ENCODE assay signal across 17 cellular contexts in genomic region chr6:68891419-68891818, GRCh38.
"Had no signal": no experiment of that assay in that cellular context is flagged by ENCODE, and none has a peak within 500 bp of the region (broad histone marks: within the 10 kb centered on the region; RNA-seq: fewer than 3 reads in every experiment).

No MANE protein-coding gene starts in this region.

- ATAC-seq: esophagus mucosa; foreskin keratinocyte; left cardiac atrium; lower lobe of right lung; pancreas; stimulated activated effector memory CD8-positive, alpha-beta T cell treated with anti-CD3 and anti-CD28 coated beads, Interleukin-12 subunit alpha, Interleukin-12 subunit beta, amount 100 ng/mL, for 72 hours; upper lobe of right lung had no signal

- H3K27ac ChIP-seq: cardiac muscle cell, foreskin keratinocyte, lower lobe of right lung, neural progenitor cell, pancreas, thoracic aorta, upper lobe of right lung had no signal

- H3K27me3 ChIP-seq: cardiac muscle cell, foreskin keratinocyte, neural progenitor cell, pancreas, upper lobe of right lung had no signal

- H3K4me3 ChIP-seq: cardiac muscle cell, lower lobe of right lung, neural progenitor cell, pancreas, thoracic aorta, upper lobe of right lung had no signal

- DNase-seq: activated CD4-positive, alpha-beta T cell treated with anti-CD3 and anti-CD28 coated beads, Interleukin-2, amount 10 ng/mL, durations not matched to agents 24 days and 14 days; activated CD4-positive, CD25-positive, alpha-beta regulatory T cell; activated CD8-positive, alpha-beta memory T cell treated with anti-CD3 and anti-CD28 coated beads for 24 hours; activated naive CD4-positive, alpha-beta T cell; anterior cingulate cortex; foreskin keratinocyte; glutamatergic neuron; left cardiac atrium; lower lobe of right lung; pancreas; SW 1271; upper lobe of right lung had no signal

- H3K36me3 ChIP-seq: cardiac muscle cell, lower lobe of right lung, neural progenitor cell, pancreas, thoracic aorta, upper lobe of right lung had no signal
